Comparison of ENCODE assay signal across 16 cellular contexts in the genomic region with DNA sequence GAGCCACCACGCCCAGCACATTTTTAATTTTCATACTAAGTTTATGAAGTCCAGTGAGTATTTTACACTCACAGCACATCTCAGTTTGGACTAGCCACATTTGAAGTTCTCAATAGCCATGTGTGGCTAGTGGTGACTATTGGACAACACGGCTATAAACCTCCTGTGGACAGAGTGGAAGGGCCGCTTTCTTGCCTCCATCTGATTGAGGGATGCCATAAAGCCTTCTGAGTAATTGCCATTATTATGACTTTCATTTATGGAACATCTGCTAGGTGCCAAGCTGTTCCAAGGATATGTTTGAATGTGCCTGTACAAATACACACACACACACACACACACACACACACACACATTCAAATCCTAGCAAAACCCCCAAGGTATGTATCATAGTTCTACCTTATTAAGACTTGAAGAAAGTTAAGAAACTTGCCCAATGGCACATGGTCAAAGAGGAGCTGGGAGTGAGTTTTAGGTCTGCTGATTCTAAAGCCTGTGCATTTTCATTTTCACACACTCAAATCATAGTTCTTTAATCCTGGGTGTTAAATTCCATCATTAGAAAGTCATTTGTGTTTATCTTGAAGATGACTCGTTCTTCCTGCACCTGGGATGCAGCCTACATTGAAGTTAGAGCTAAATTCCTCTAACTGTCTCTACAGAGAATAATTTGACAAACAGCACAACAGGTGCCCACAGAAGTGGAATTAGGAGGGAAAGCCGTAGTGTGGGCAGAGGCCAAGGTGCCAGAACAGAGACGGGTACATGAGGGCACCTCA.
DNase-seq lines count a peak whose midpoint lies in the region; ATAC-seq, FAIRE-seq and TF ChIP-seq lines count a peak whose summit lies in the region.
"Had no signal": no experiment of that assay in that cellular context is flagged by ENCODE, and none has a peak within 500 bp of the region (broad histone marks: within the 10 kb centered on the region; RNA-seq: fewer than 3 reads in every experiment).

No MANE protein-coding gene starts in this region.

- no peak for FAIRE-seq in astrocyte (lab: Jason Lieb, UNC)

- DNase-seq in DMS153 (lab: John Stamatoyannopoulos, UW) (peak; percentile 17), DMS153 treated with DMSO at 0.1 percent for 48 hours (lab: John Stamatoyannopoulos, UW; ENCODE audit: unreplicated experiment) (no peak), LHCN-M2 (ENCODE audit: low read depth) (peak; percentile 87), astrocyte (ENCODE audit: low read depth) (peak; percentile 44)
- no peak for DNase-seq in activated naive CD4-positive, alpha-beta T cell treated with anti-CD3 and anti-CD28 coated beads, Interleukin-2, amount 50 U/mL, for 72 hours (ENCODE audit: low spot score in 2 of 2)
- no peak for DNase-seq in stimulated activated CD4-positive, alpha-beta T cell treated with anti-CD3 and anti-CD28 coated beads, Interleukin-2, amount 100 ng/mL, for 24 hours
- DNase-seq: 8988T; activated CD4-positive, CD25-positive, alpha-beta regulatory T cell treated with anti-CD3 and anti-CD28 coated beads, Interleukin-2, amount 50 U/mL, for 72 hours; heart left ventricle; MM.1S; naive thymus-derived CD8-positive, alpha-beta T cell; NCI-H526 treated with DMSO at 0.1 percent for 48 hours had no signal

- no peaks in the 10 kb centered on the region for H3K36me3 ChIP-seq in astrocyte (ENCODE audit: insufficient read depth, low read length)
- no peaks in the 10 kb centered on the region for H3K36me3 ChIP-seq in neutrophil
- H3K36me3 ChIP-seq: BLaER1 treated with 17β-estradiol and CSF1 and Interleukin-3, amounts not matched to agents 10 nM and 100 nM; thoracic aorta had no signal

- H3K4me3 ChIP-seq in astrocyte (ENCODE audit: insufficient read depth, low read depth, low read length) (no peak overlapping the region), neutrophil (ENCODE audit: low read depth in 1 of 2, low read length in 1 of 2) (no peak overlapping the region)
- H3K4me3 ChIP-seq: BLaER1 treated with 17β-estradiol and CSF1 and Interleukin-3, amounts not matched to agents 10 nM and 100 nM; heart left ventricle; thoracic aorta had no signal

- H3K79me2 ChIP-seq in astrocyte (ENCODE audit: insufficient read depth, low read length): no peaks in the 10 kb centered on the region

- H3K4me1 ChIP-seq in astrocyte (ENCODE audit: insufficient read depth, low read length) (peaks cover 4% of the 10 kb centered on the region), neutrophil (ENCODE audit: control insufficient read depth in 1 of 2, insufficient read depth in 1 of 2, low read depth in 1 of 2, low read length in 1 of 2) (peaks cover 33 to 41% of the 10 kb centered on the region in 2 experiments)

- H3K27me3 Mint-ChIP-seq in astrocyte (ENCODE audit: low read depth, unreplicated experiment): no peaks in the 10 kb centered on the region
- no peaks in the 10 kb centered on the region for H3K27me3 Mint-ChIP-seq in stimulated activated memory B cell treated with anti-CD40 and anti-IgM and Interleukin-4, amounts not matched to agents 10 μg/mL and 1 μg/mL and 100 μg/mL, for 72 hours

- peaks cover 2% of the 10 kb centered on the region for H3K36me3 Mint-ChIP-seq in astrocyte (ENCODE audit: low read depth, unreplicated experiment)
- H3K36me3 Mint-ChIP-seq in activated naive CD4-positive, alpha-beta T cell treated with anti-CD3 and anti-CD28 coated beads, Interleukin-2, amount 50 U/mL, for 72 hours: no peaks in the 10 kb centered on the region
- no peaks in the 10 kb centered on the region for H3K36me3 Mint-ChIP-seq in stimulated activated memory B cell treated with anti-CD40 and anti-IgM and Interleukin-4, amounts not matched to agents 10 μg/mL and 1 μg/mL and 100 μg/mL, for 72 hours
- H3K36me3 Mint-ChIP-seq: naive thymus-derived CD8-positive, alpha-beta T cell had no signal

- H3K9me3 ChIP-seq in astrocyte (ENCODE audit: insufficient read depth, low read depth, low read length) (no peaks in the 10 kb centered on the region), neutrophil (no peaks in the 10 kb centered on the region)
- H3K9me3 ChIP-seq: BLaER1 treated with 17β-estradiol and CSF1 and Interleukin-3, amounts not matched to agents 10 nM and 100 nM; heart left ventricle; thoracic aorta had no signal

- H2AFZ ChIP-seq in astrocyte (ENCODE audit: low read depth, low read length): no peak overlapping the region

- H3K27ac Mint-ChIP-seq in astrocyte (ENCODE audit: unreplicated experiment): peak overlapping the region; percentile 6
- no peak overlapping the region for H3K27ac Mint-ChIP-seq in activated naive CD4-positive, alpha-beta T cell treated with anti-CD3 and anti-CD28 coated beads, Interleukin-2, amount 50 U/mL, for 72 hours
- H3K27ac Mint-ChIP-seq in stimulated activated memory B cell treated with anti-CD40 and anti-IgM and Interleukin-4, amounts not matched to agents 10 μg/mL and 1 μg/mL and 100 μg/mL, for 72 hours: no peak overlapping the region
- H3K27ac Mint-ChIP-seq: naive thymus-derived CD8-positive, alpha-beta T cell had no signal

- H3K4me2 ChIP-seq in astrocyte (ENCODE audit: low read length): peak overlapping the region; percentile 10

- H3K4me1 Mint-ChIP-seq in astrocyte (ENCODE audit: low read depth, unreplicated experiment): peaks cover 13% of the 10 kb centered on the region
- H3K4me1 Mint-ChIP-seq in stimulated activated memory B cell treated with anti-CD40 and anti-IgM and Interleukin-4, amounts not matched to agents 10 μg/mL and 1 μg/mL and 100 μg/mL, for 72 hours: peaks cover 19% of the 10 kb centered on the region

- no peak for TF ChIP-seq CTCF in astrocyte (IDR thresholded peaks at IDR 0.05; ENCODE audit: insufficient read depth, low read depth, low read length)
- no peak for TF ChIP-seq CTCF in neutrophil (IDR thresholded peaks at IDR 0.05)

- peaks cover 4% of the 10 kb centered on the region for H3K9me3 Mint-ChIP-seq in astrocyte (ENCODE audit: unreplicated experiment)
- H3K9me3 Mint-ChIP-seq in activated naive CD4-positive, alpha-beta T cell treated with anti-CD3 and anti-CD28 coated beads, Interleukin-2, amount 50 U/mL, for 72 hours: no peaks in the 10 kb centered on the region
- H3K9me3 Mint-ChIP-seq in stimulated activated memory B cell treated with anti-CD40 and anti-IgM and Interleukin-4, amounts not matched to agents 10 μg/mL and 1 μg/mL and 100 μg/mL, for 72 hours: no peaks in the 10 kb centered on the region
- H3K9me3 Mint-ChIP-seq: naive thymus-derived CD8-positive, alpha-beta T cell had no signal

- no peak overlapping the region for H3K27ac ChIP-seq in astrocyte (ENCODE audit: low read depth, low read length)
- H3K27ac ChIP-seq in neutrophil: peak overlapping the region; percentile 51
- H3K27ac ChIP-seq: BLaER1 treated with 17β-estradiol and CSF1 and Interleukin-3, amounts not matched to agents 10 nM and 100 nM; heart left ventricle; thoracic aorta had no signal

- no peak overlapping the region for H3K4me3 Mint-ChIP-seq in astrocyte (ENCODE audit: unreplicated experiment)
- H3K4me3 Mint-ChIP-seq in stimulated activated memory B cell treated with anti-CD40 and anti-IgM and Interleukin-4, amounts not matched to agents 10 μg/mL and 1 μg/mL and 100 μg/mL, for 72 hours: no peak overlapping the region
- H3K4me3 Mint-ChIP-seq: naive thymus-derived CD8-positive, alpha-beta T cell had no signal

- no peaks in the 10 kb centered on the region for H3K27me3 ChIP-seq in astrocyte (ENCODE audit: insufficient read depth, low read length)
- no peaks in the 10 kb centered on the region for H3K27me3 ChIP-seq in neutrophil
- H3K27me3 ChIP-seq: BLaER1 treated with 17β-estradiol and CSF1 and Interleukin-3, amounts not matched to agents 10 nM and 100 nM; heart left ventricle had no signal

- no peak overlapping the region for H3K9ac ChIP-seq in astrocyte (ENCODE audit: low read length)
- H3K9ac ChIP-seq: BLaER1 treated with 17β-estradiol and CSF1 and Interleukin-3, amounts not matched to agents 10 nM and 100 nM had no signal

- no peak for ATAC-seq in activated naive CD4-positive, alpha-beta T cell treated with anti-CD3 and anti-CD28 coated beads, Interleukin-2, amount 50 U/mL, for 72 hours
- no peak for ATAC-seq in stimulated activated memory B cell treated with anti-CD40 and anti-IgM and Interleukin-4, amounts not matched to agents 10 μg/mL and 1 μg/mL and 100 μg/mL, for 72 hours
- ATAC-seq: heart left ventricle; naive thymus-derived CD8-positive, alpha-beta T cell had no signal

- no peaks in the 10 kb centered on the region for H4K20me1 ChIP-seq in astrocyte (ENCODE audit: insufficient read depth, low read length)
- H4K20me1 ChIP-seq: BLaER1 treated with 17β-estradiol and CSF1 and Interleukin-3, amounts not matched to agents 10 nM and 100 nM had no signal

Comparison
In these comparisons a context has a peak if more than half of its experiments do, and no peak if none do; other contexts are left out.
1. DNase-seq: peak in DMS153 (single experiment), LHCN-M2 (single experiment) and astrocyte (single experiment); none in DMS153 treated with DMSO at 0.1 percent for 48 hours (single experiment), activated naive CD4-positive, alpha-beta T cell treated with anti-CD3 and anti-CD28 coated beads, Interleukin-2, amount 50 U/mL, for 72 hours (0 of 2) and stimulated activated CD4-positive, alpha-beta T cell treated with anti-CD3 and anti-CD28 coated beads, Interleukin-2, amount 100 ng/mL, for 24 hours (0 of 2).